Comparison of ENCODE assay signal across 10 cellular contexts in genomic region chr1:61955261-61955660, GRCh38.
"Had no signal": no experiment of that assay in that cellular context is flagged by ENCODE, and none has a peak within 500 bp of the region (broad histone marks: within the 10 kb centered on the region; RNA-seq: fewer than 3 reads in every experiment).

No MANE protein-coding gene starts in this region.

- H2AFZ ChIP-seq: GM23248 had no signal

- H3K36me3 ChIP-seq: HAP-1 had no signal

- H3K4me3 ChIP-seq: GM23248, HAP-1 had no signal

- H3K9ac ChIP-seq: GM23248, KMS-11 had no signal

- H3K9me3 ChIP-seq: HAP-1 had no signal

- ATAC-seq: HCT116, HepG2 had no signal

- H3K4me2 ChIP-seq: KMS-11 had no signal

- H3K27ac ChIP-seq: GM23248, HL-60, KMS-11 had no signal

- FAIRE-seq: HepG2 had no signal

- DNase-seq: GM23248, GOT3, H7, HFFc6, KBM-7 had no signal
